Comparison of ENCODE assay signal across 9 cellular contexts in the genomic region with DNA sequence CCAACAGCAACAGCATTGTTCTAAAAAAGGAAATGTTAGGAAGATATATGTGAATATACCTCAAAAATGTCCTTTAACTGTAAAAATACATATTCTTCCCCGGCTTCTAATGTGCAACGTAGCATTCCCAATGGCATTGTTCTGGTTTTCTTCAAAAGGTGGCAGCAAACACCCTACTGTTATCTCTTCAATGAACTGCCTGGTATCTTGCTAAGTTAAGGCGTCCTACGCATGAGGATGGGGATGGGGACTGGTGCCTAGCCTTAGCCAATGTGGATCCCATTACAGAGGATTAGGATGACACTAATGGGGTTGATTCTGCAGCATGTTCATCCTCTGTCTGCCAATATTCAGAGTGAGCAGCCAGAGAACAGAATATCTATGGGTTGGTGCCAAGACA.
DNase-seq lines count a peak whose midpoint lies in the region; ATAC-seq and TF ChIP-seq lines count a peak whose summit lies in the region.
"Had no signal": no experiment of that assay in that cellular context is flagged by ENCODE, and none has a peak within 500 bp of the region (broad histone marks: within the 10 kb centered on the region; RNA-seq: fewer than 3 reads in every experiment).

No MANE protein-coding gene starts in this region.

- no peaks in the 10 kb centered on the region for H3K27me3 Mint-ChIP-seq in MCF 10A (ENCODE audit: insufficient read depth, unreplicated experiment)
- H3K27me3 Mint-ChIP-seq in activated T-cell treated with anti-CD3 and anti-CD28 coated beads, Interleukin-2, amount 50 U/mL, for 4 hours (ENCODE audit: low read depth) = no peaks in the 10 kb centered on the region

- no TSS peak for BruUV-seq in MCF 10A (replicated peaks; lab: Mats Ljungman, UMichigan)

- H3K36me3 Mint-ChIP-seq in MCF 10A (ENCODE audit: insufficient read depth, unreplicated experiment) = no peaks in the 10 kb centered on the region
- H3K36me3 Mint-ChIP-seq in activated T-cell treated with anti-CD3 and anti-CD28 coated beads, Interleukin-2, amount 50 U/mL, for 4 hours (ENCODE audit: insufficient read depth) = no peaks in the 10 kb centered on the region

- H3K9me3 ChIP-seq in breast epithelium (no peaks in the 10 kb centered on the region), hepatocyte (ENCODE audit: low read depth) (no peaks in the 10 kb centered on the region)
- H3K9me3 ChIP-seq: tibial artery had no signal

- no peak for TF ChIP-seq POLR2A in breast epithelium (IDR thresholded peaks at IDR 0.05)

- WGBS in hepatocyte (ENCODE audit: low lambda C conversion rate, missing lambda C conversion rate) = 43% methylated on average over 4 of the region's 4 CpGs

- H3K9me2 ChIP-seq in hepatocyte (replicated peaks; ENCODE audit: insufficient read depth) = no peaks in the 10 kb centered on the region

- intact Hi-C loops in MCF 10A (cut with micrococcal nuclease) = no loop called here
- intact Hi-C loops in breast epithelium (cut with DNase I; ENCODE audit: low total_unique reads) = no loop called here

- POLR2A ChIA-PET in MCF 10A (lab: Yijun Ruan, JAX) = no interaction called here

- no peaks in the 10 kb centered on the region for H3K4me1 ChIP-seq in breast epithelium
- H3K4me1 ChIP-seq in hepatocyte (ENCODE audit: insufficient read depth) = no peaks in the 10 kb centered on the region

- CTCF ChIA-PET in MCF 10A (lab: Yijun Ruan, JAX) = no interaction called here

- H3K36me3 ChIP-seq in breast epithelium = no peaks in the 10 kb centered on the region
- H3K36me3 ChIP-seq in hepatocyte (replicated peaks; ENCODE audit: insufficient read depth, low read depth) = no peaks in the 10 kb centered on the region
- H3K36me3 ChIP-seq: tibial artery had no signal

- TF ChIP-seq CTCF in MCF 10A (IDR thresholded peaks at IDR 0.05; ENCODE audit: unreplicated experiment) (peak; percentile 20), breast epithelium (IDR thresholded peaks at IDR 0.05) (no peak), hepatocyte (IDR thresholded peaks at IDR 0.05; ENCODE audit: poor library complexity) (peak; percentile 38)

- no peaks in the 10 kb centered on the region for H3K79me2 ChIP-seq in hepatocyte

- no peak overlapping the region for H2AFZ ChIP-seq in hepatocyte

- H3K4me3 ChIP-seq in breast epithelium (no peak overlapping the region), hepatocyte (no peak overlapping the region)
- H3K4me3 ChIP-seq: tibial artery had no signal

- DNase-seq in MCF 10A (ENCODE audit: unreplicated experiment) (peak; percentile 5), breast epithelium (ENCODE audit: low spot score in 2 of 2) (no peak), SK-MEL-5 (ENCODE audit: low read depth, low spot score) (peak; percentile 11), hepatocyte (ENCODE audit: low spot score) (no peak), superior temporal gyrus (ENCODE audit: extremely low spot score) (peak; percentile 56), mucosa of gallbladder (ENCODE audit: low spot score) (no peak)
- no peak for DNase-seq in activated T-cell treated with anti-CD3 and anti-CD28 coated beads, Interleukin-2, amount 50 U/mL, for 4 hours
- DNase-seq: tibial artery had no signal

- no peak overlapping the region for H3K27ac Mint-ChIP-seq in MCF 10A (ENCODE audit: low read depth, unreplicated experiment)

- no peak for ATAC-seq in activated T-cell treated with anti-CD3 and anti-CD28 coated beads, Interleukin-2, amount 50 U/mL, for 4 hours
- no peak for ATAC-seq in HG03135 (IDR thresholded peaks at IDR 0.05; ENCODE audit: unreplicated experiment)

- no peak overlapping the region for H3K4me2 ChIP-seq in hepatocyte

- in situ Hi-C loops in SK-MEL-5 (cut with HindIII; ENCODE audit: low pct_unique_long_range_greater_than_20kb, low sequenced_read_pairs) = no loop called here

- no peaks in the 10 kb centered on the region for H3K9me3 Mint-ChIP-seq in MCF 10A (ENCODE audit: unreplicated experiment)
- H3K9me3 Mint-ChIP-seq in activated T-cell treated with anti-CD3 and anti-CD28 coated beads, Interleukin-2, amount 50 U/mL, for 4 hours = peaks cover 22% of the 10 kb centered on the region

- H3K27me3 ChIP-seq in breast epithelium = no peaks in the 10 kb centered on the region
- no peaks in the 10 kb centered on the region for H3K27me3 ChIP-seq in hepatocyte
- H3K27me3 ChIP-seq: tibial artery had no signal

- H3K27ac ChIP-seq in breast epithelium (no peak overlapping the region), hepatocyte (no peak overlapping the region)
- H3K27ac ChIP-seq: tibial artery had no signal

- H4K20me1 ChIP-seq in hepatocyte (ENCODE audit: insufficient read depth, poor library complexity, severe bottlenecking) = no peaks in the 10 kb centered on the region

- H3K4me1 Mint-ChIP-seq in MCF 10A (ENCODE audit: insufficient read depth, unreplicated experiment) = no peaks in the 10 kb centered on the region
- no peaks in the 10 kb centered on the region for H3K4me1 Mint-ChIP-seq in activated T-cell treated with anti-CD3 and anti-CD28 coated beads, Interleukin-2, amount 50 U/mL, for 4 hours (ENCODE audit: low read depth)

- H3K4me3 Mint-ChIP-seq in MCF 10A (ENCODE audit: unreplicated experiment) = no peak overlapping the region
- no peak overlapping the region for H3K4me3 Mint-ChIP-seq in activated T-cell treated with anti-CD3 and anti-CD28 coated beads, Interleukin-2, amount 50 U/mL, for 4 hours

Comparison
In these comparisons a context has a peak if more than half of its experiments do, and no peak if none do; other contexts are left out.
1. DNase-seq: peak in MCF 10A (single experiment), SK-MEL-5 (single experiment) and superior temporal gyrus (single experiment); none in breast epithelium (0 of 2), hepatocyte (single experiment), activated T-cell treated with anti-CD3 and anti-CD28 coated beads, Interleukin-2, amount 50 U/mL, for 4 hours (single experiment) and mucosa of gallbladder (single experiment).
2. CTCF ChIP-seq: peak in MCF 10A (single experiment) and hepatocyte (single experiment); none in breast epithelium (0 of 3).